21 cellular contexts compared by ENCODE assay signal in the genomic region with DNA sequence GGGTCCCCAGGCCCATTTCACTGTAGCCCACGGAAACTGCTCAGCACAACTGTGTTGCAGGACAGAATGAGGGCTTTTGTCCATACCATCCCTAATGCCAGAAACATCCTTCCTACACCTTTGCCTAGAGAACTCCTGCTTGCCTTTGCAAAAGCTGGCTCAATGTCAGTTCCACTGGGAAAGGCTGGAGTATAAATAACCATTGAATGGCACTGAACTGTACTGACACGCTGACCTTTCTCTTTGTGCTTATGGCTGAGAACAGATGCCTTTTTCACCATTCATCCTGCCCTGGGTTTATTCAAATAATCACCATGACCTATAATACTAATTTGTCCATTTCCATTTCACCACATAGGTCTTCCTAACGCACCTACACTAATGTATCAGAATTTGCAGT.
"Had no signal": no experiment of that assay in that cellular context is flagged by ENCODE, and none has a peak within 500 bp of the region (broad histone marks: within the 10 kb centered on the region; RNA-seq: fewer than 3 reads in every experiment).

No MANE protein-coding gene starts in this region.

- FAIRE-seq: K562, RCC 7860 had no signal

- H3K9me3 ChIP-seq: SJCRH30 had no signal

- DNase-seq: IMR-90, Kasumi-1, MM.1S, NCI-H1092 treated with DMSO at 0.1 percent for 48 hours, NCI-H1436, NCI-H187, NCI-H2081 treated with DMSO at 0.1 percent for 48 hours, NCI-H2171, NCI-H226, NCI-H446, NCI-H510A, NCI-H524 treated with DMSO at 0.1 percent for 48 hours, NCI-H69, NCI-H774, RPMI8226, SHP77 treated with DMSO at 0.1 percent for 48 hours, SJCRH30 had no signal

- ATAC-seq: K562, SK-N-SH treated with all-trans-retinoic acid at 6 μM for 48 hours had no signal

- H3K27ac ChIP-seq: KMS-11, SJCRH30 had no signal

- H3K27me3 ChIP-seq: SJCRH30 had no signal

- H3K4me3 ChIP-seq: K562, SJCRH30 had no signal

- H3K4me1 ChIP-seq: SJCRH30 had no signal

- H3K4me2 ChIP-seq: KMS-11 had no signal

- H3K36me3 ChIP-seq: SJCRH30 had no signal

- H3K9ac ChIP-seq: KMS-11 had no signal
